ENCODE assay signal across 10 cellular contexts in genomic region chr14:105375635-105376057, GRCh38. TPM values are rescaled to one million over a fixed set of nuclear protein-coding genes. Genes with fewer than 3 reads are reported as not detected.
A peak's percentile ranks its signal among the peaks of the same experiment; 100 is the strongest.
DNase-seq lines count a peak whose midpoint lies in the region; ATAC-seq and TF ChIP-seq lines count a peak whose summit lies in the region.
"Had no signal": no experiment of that assay in that cellular context is flagged by ENCODE, and none has a peak within 500 bp of the region (broad histone marks: within the 10 kb centered on the region; RNA-seq: fewer than 3 reads in every experiment).

No MANE protein-coding gene starts in this region.

- H3K4me2 ChIP-seq in BLaER1: peak overlapping the region; percentile 42
- H3K4me2 ChIP-seq in Karpas-422 (ENCODE audit: low read depth, low read length, poor library complexity, severe bottlenecking): no peak overlapping the region

- H3K4me1 Mint-ChIP-seq in activated CD8-positive, alpha-beta T cell treated with anti-CD3 and anti-CD28 coated beads for 36 hours (ENCODE audit: low read depth): peaks cover 13% of the 10 kb centered on the region
- H3K4me1 Mint-ChIP-seq in naive B cell: peaks cover 13 to 22% (median 15%) of the 10 kb centered on the region in 3 donors

- peaks cover 3% of the 10 kb centered on the region for H3K36me3 Mint-ChIP-seq in activated CD8-positive, alpha-beta T cell treated with anti-CD3 and anti-CD28 coated beads for 36 hours (ENCODE audit: low read depth)
- no peaks in the 10 kb centered on the region for H3K36me3 Mint-ChIP-seq in naive B cell

- peak overlapping the region; percentile 67 for H3K27ac Mint-ChIP-seq in activated CD8-positive, alpha-beta T cell treated with anti-CD3 and anti-CD28 coated beads for 36 hours
- H3K27ac Mint-ChIP-seq in naive B cell: no peak overlapping the region

- H3K4me1 ChIP-seq in BLaER1 (peaks cover 20% of the 10 kb centered on the region), Karpas-422 (ENCODE audit: low read length) (peaks cover 10% of the 10 kb centered on the region)

- no peaks in the 10 kb centered on the region for H3K9me2 ChIP-seq in Karpas-422 (replicated peaks; ENCODE audit: insufficient read depth, low read length)

- H3K9me3 Mint-ChIP-seq in activated CD8-positive, alpha-beta T cell treated with anti-CD3 and anti-CD28 coated beads for 36 hours: no peaks in the 10 kb centered on the region
- peaks cover 0 to 4% (median 0%) of the 10 kb centered on the region in 7 donors for H3K9me3 Mint-ChIP-seq in naive B cell

- no peak overlapping the region for H3K27ac ChIP-seq in BLaER1
- no peak overlapping the region for H3K27ac ChIP-seq in Karpas-422 (ENCODE audit: low read length)
- no peak overlapping the region for H3K27ac ChIP-seq in caudate nucleus (ENCODE audit: low read depth, low read length)
- H3K27ac ChIP-seq: heart left ventricle had no signal

- H2AFZ ChIP-seq in Karpas-422 (ENCODE audit: low read length): no peak overlapping the region

- H3K4me3 ChIP-seq in BLaER1: no peak overlapping the region
- no peak overlapping the region for H3K4me3 ChIP-seq in Karpas-422 (ENCODE audit: low read length)
- H3K4me3 ChIP-seq: heart left ventricle had no signal

- CTCF ChIA-PET in activated CD8-positive, alpha-beta T cell treated with anti-CD3 and anti-CD28 coated beads for 36 hours (lab: Charles Lee): interaction anchor here (0.7 to 1.9 kb wide), 2 partner anchors 114 to 116 kb away, joined by 3 to 5 read pairs; no protein-coding TSS in a partner anchor

- POLR2A ChIA-PET in activated CD8-positive, alpha-beta T cell treated with anti-CD3 and anti-CD28 coated beads for 36 hours (lab: Charles Lee): interaction anchor here (0.6 to 0.9 kb wide), 2 partner anchors 36 to 116 kb away, joined by 3 read pairs; no protein-coding TSS in a partner anchor

- peak; percentile 83 for ATAC-seq in activated CD8-positive, alpha-beta T cell treated with anti-CD3 and anti-CD28 coated beads for 36 hours
- peak; percentile 22 to 25 for ATAC-seq in naive B cell (ENCODE audit: low read depth in 2 of 2)
- ATAC-seq: heart left ventricle had no signal

- H3K36me3 ChIP-seq in BLaER1: peaks cover 29% of the 10 kb centered on the region; the same call in 1 of the 2 replicates
- H3K36me3 ChIP-seq in Karpas-422 (ENCODE audit: insufficient read depth, low read length): no peaks in the 10 kb centered on the region

- intact Hi-C loops in activated CD8-positive, alpha-beta T cell treated with anti-CD3 and anti-CD28 coated beads for 36 hours (cut with micrococcal nuclease): loop anchor here (10.0 kb wide), 1 partner anchor 69 kb away; no protein-coding TSS in a partner anchor

- H4K20me1 ChIP-seq in BLaER1: 0 out of 2 replicates have a peak, but pooled peaks cover 4% of the 10 kb centered on the region
- H4K20me1 ChIP-seq in Karpas-422 (ENCODE audit: insufficient read depth, low read depth, low read length): peaks cover 11% of the 10 kb centered on the region

- no peaks in the 10 kb centered on the region for H3K27me3 Mint-ChIP-seq in activated CD8-positive, alpha-beta T cell treated with anti-CD3 and anti-CD28 coated beads for 36 hours
- H3K27me3 Mint-ChIP-seq in naive B cell: no peaks in the 10 kb centered on the region

- no peak overlapping the region for H3K4me3 Mint-ChIP-seq in activated CD8-positive, alpha-beta T cell treated with anti-CD3 and anti-CD28 coated beads for 36 hours
- H3K4me3 Mint-ChIP-seq in naive B cell: peak overlapping the region in 1 of 8 donors; percentile 37

- H3K9ac ChIP-seq in BLaER1 (no peak overlapping the region), Karpas-422 (ENCODE audit: low read length) (no peak overlapping the region)

- DNase-seq in Karpas-422 (peak; percentile 69), naive B cell (no peak), germinal center (ENCODE audit: low spot score) (no peak), caudate nucleus (lab: John Stamatoyannopoulos, UW) (no peak), NCI-H2081 (lab: John Stamatoyannopoulos, UW) (no peak), DMS79 (lab: John Stamatoyannopoulos, UW) (no peak)
- peak; percentile 92 for DNase-seq in activated CD8-positive, alpha-beta T cell treated with anti-CD3 and anti-CD28 coated beads for 36 hours
- DNase-seq: central memory CD4-positive, alpha-beta T cell; heart left ventricle had no signal

- H3K9me3 ChIP-seq in BLaER1 (no peaks in the 10 kb centered on the region), Karpas-422 (ENCODE audit: low read length) (no peaks in the 10 kb centered on the region)
- H3K9me3 ChIP-seq: heart left ventricle had no signal

- H3K27me3 ChIP-seq in BLaER1 (no peaks in the 10 kb centered on the region), Karpas-422 (ENCODE audit: low read length) (no peaks in the 10 kb centered on the region)
- H3K27me3 ChIP-seq: heart left ventricle had no signal

- H3K79me2 ChIP-seq in Karpas-422 (ENCODE audit: low read length): no peaks in the 10 kb centered on the region

- no peak for TF ChIP-seq CTCF in activated CD8-positive, alpha-beta T cell treated with anti-CD3 and anti-CD28 coated beads for 36 hours (IDR thresholded peaks at IDR 0.05)

RNA-seq across cellular contexts. Expression of gene TEX22, which starts 22.7 kb away (rescaled TPM):
- 0.67 and 1.7 TPM in 2 replicates for total RNA-seq in Karpas-422 (2014; rRNA removed; shearing (Covaris generic); ENCODE audit: low replicate concordance)
- 1 to 10 TPM; 1.2 to 2.2 TPM for total RNA-seq in activated CD8-positive, alpha-beta T cell treated with anti-CD3 and anti-CD28 coated beads for 36 hours
- polyA plus RNA-seq in naive B cell (ENCODE audit: low read depth in 6 of 6): under 1 TPM in 3 of 6 donors, not detected in 3; 0.21 to 0.77 (median 0.65) TPM

RNA-seq across cellular contexts. Expression of gene MTA1, which starts 44.0 kb away (rescaled TPM):
- total RNA-seq in Karpas-422 (2014; rRNA removed; shearing (Covaris generic); ENCODE audit: low replicate concordance): 94.6 and 204 TPM in 2 replicates
- total RNA-seq in activated CD8-positive, alpha-beta T cell treated with anti-CD3 and anti-CD28 coated beads for 36 hours: 100 to 1,000 TPM; 133 to 140 TPM
- polyA plus RNA-seq in naive B cell (ENCODE audit: low read depth in 6 of 6): 1 to 10 TPM; 3.3 to 6.3 (median 4.7) TPM

Comparison
In these comparisons a context has a peak if more than half of its experiments do, and no peak if none do; other contexts are left out.
1. DNase-seq: peak in Karpas-422 (single experiment) and activated CD8-positive, alpha-beta T cell treated with anti-CD3 and anti-CD28 coated beads for 36 hours (single experiment); none in naive B cell (single experiment), germinal center (single experiment), caudate nucleus (0 of 61), NCI-H2081 (0 of 2) and DMS79 (single experiment).